1 cellular context compared by ENCODE assay signal in genomic region chr15:77040673-77041072, GRCh38.
TF ChIP-seq lines count a peak whose summit lies in the region.

No MANE protein-coding gene starts in this region.

TF ChIP-seq in IMR-90, 13 proteins besides CTCF, POLR2A, EP300 and RAD21:
- TF ChIP-seq USF2 (IDR thresholded peaks at IDR 0.05; ENCODE audit: low read depth, low read length) (no peak), CEBPB (IDR thresholded peaks at IDR 0.05; ENCODE audit: low read depth, low read length) (no peak), CHD1 (IDR thresholded peaks at IDR 0.05; ENCODE audit: low read depth, low read length) (no peak), RFX5 (IDR thresholded peaks at IDR 0.05; ENCODE audit: low read depth, low read length) (no peak), SMC3 (IDR thresholded peaks at IDR 0.05; ENCODE audit: low read depth, low read length) (no peak), MAFK (IDR thresholded peaks at IDR 0.05; ENCODE audit: low read depth, low read length) (no peak), MAZ (IDR thresholded peaks at IDR 0.05; ENCODE audit: borderline replicate concordance, low read depth, low read length) (no peak), ELK1 (IDR thresholded peaks at IDR 0.05; ENCODE audit: borderline replicate concordance, low read depth, low read length) (no peak), BHLHE40 (IDR thresholded peaks at IDR 0.05; ENCODE audit: low read depth, low read length) (no peak), FOS (IDR thresholded peaks at IDR 0.05; ENCODE audit: low read depth, low read length) (no peak)
